27 cellular contexts compared by ENCODE assay signal in the genomic region with DNA sequence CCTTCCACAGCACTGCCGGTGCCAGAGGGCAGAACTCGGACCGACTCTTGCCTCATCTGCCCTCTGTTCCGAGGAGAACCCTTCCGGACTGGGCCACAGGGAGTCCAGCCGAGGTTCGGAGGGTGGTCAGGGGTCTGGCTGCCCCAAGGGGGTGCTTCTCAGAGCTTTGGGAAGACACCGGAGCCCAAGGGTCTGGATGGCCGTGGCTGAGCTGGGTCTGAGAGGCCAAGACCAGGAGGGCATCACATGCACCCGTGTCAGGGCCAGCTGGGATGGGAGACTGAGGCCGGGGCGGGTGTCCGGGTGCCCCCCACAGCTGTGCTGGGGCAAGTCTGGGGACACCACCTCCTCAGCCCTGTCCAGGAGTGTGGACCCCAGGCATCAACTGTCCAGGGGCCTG. TPM values are rescaled to one million over a fixed set of nuclear protein-coding genes. Genes with fewer than 3 reads are reported as not detected.
A peak's percentile ranks its signal among the peaks of the same experiment; 100 is the strongest.
DNase-seq lines count a peak whose midpoint lies in the region; ATAC-seq, FAIRE-seq and TF ChIP-seq lines count a peak whose summit lies in the region.
"Had no signal": no experiment of that assay in that cellular context is flagged by ENCODE, and none has a peak within 500 bp of the region (broad histone marks: within the 10 kb centered on the region; RNA-seq: fewer than 3 reads in every experiment).

No MANE protein-coding gene starts in this region.

- no peaks in the 10 kb centered on the region for H3K9me3 Mint-ChIP-seq in stimulated activated memory B cell treated with anti-CD40 and anti-IgM and Interleukin-4, amounts not matched to agents 10 μg/mL and 1 μg/mL and 100 μg/mL, for 72 hours
- H3K9me3 Mint-ChIP-seq: CD8-positive, alpha-beta memory T cell had no signal

- no peak overlapping the region for H3K4me3 ChIP-seq in right atrium auricular region
- H3K4me3 ChIP-seq in esophagus muscularis mucosa, result no peak overlapping the region
- H3K4me3 ChIP-seq in lower lobe of right lung, result no peak overlapping the region
- H3K4me3 ChIP-seq in stomach smooth muscle (ENCODE audit: low read length in 2 of 2), result no peak overlapping the region

- no peak overlapping the region for H3K9ac ChIP-seq in stomach smooth muscle (ENCODE audit: low read length in 2 of 2)

- peaks cover 7% of the 10 kb centered on the region for H3K4me1 Mint-ChIP-seq in stimulated activated memory B cell treated with anti-CD40 and anti-IgM and Interleukin-4, amounts not matched to agents 10 μg/mL and 1 μg/mL and 100 μg/mL, for 72 hours
- H3K4me1 Mint-ChIP-seq: CD8-positive, alpha-beta memory T cell had no signal

- intact Hi-C loops in Right ventricle myocardium superior (cut with DNase I), result no loop called here
- intact Hi-C loops in esophagus muscularis mucosa (cut with DNase I), result no loop called here
- intact Hi-C loops in lower lobe of right lung (cut with DNase I), result no loop called here

- no peak overlapping the region for H3K4me3 Mint-ChIP-seq in stimulated activated memory B cell treated with anti-CD40 and anti-IgM and Interleukin-4, amounts not matched to agents 10 μg/mL and 1 μg/mL and 100 μg/mL, for 72 hours
- H3K4me3 Mint-ChIP-seq: CD8-positive, alpha-beta memory T cell had no signal

- no peaks in the 10 kb centered on the region for H3K9me3 ChIP-seq in right atrium auricular region
- no peaks in the 10 kb centered on the region for H3K9me3 ChIP-seq in esophagus muscularis mucosa
- no peaks in the 10 kb centered on the region for H3K9me3 ChIP-seq in lower lobe of right lung
- H3K9me3 ChIP-seq in stomach smooth muscle (ENCODE audit: control insufficient read depth in 2 of 2, low read length in 2 of 2), result no peaks in the 10 kb centered on the region

- WGBS in esophagus muscularis mucosa, result 82% methylated on average over 13 of the region's 13 CpGs

- no peaks in the 10 kb centered on the region for H3K36me3 Mint-ChIP-seq in stimulated activated memory B cell treated with anti-CD40 and anti-IgM and Interleukin-4, amounts not matched to agents 10 μg/mL and 1 μg/mL and 100 μg/mL, for 72 hours
- H3K36me3 Mint-ChIP-seq: CD8-positive, alpha-beta memory T cell had no signal

- DNase-seq in Right ventricle myocardium superior (peak; percentile 25), right atrium auricular region (ENCODE audit: low spot score) (no peak), esophagus muscularis mucosa (ENCODE audit: extremely low spot score) (no peak), lower lobe of right lung (peak; percentile 38), D721Med (ENCODE audit: insufficient read length, low spot score) (no peak), GM13976 (ENCODE audit: low spot score) (no peak)
- DNase-seq: 8988T; CD8-positive, alpha-beta memory T cell; DMS53; EL; GF-D8; Karpas-422; MV-4-11; NCI-H1105 treated with DMSO at 0.1 percent for 48 hours; NCI-H2029 treated with DMSO at 0.1 percent for 48 hours; NCI-H226; NCI-H524; NCI-H82; OCI-M1; SHP77 treated with DMSO at 0.1 percent for 48 hours had no signal

- H3K27ac Mint-ChIP-seq in stimulated activated memory B cell treated with anti-CD40 and anti-IgM and Interleukin-4, amounts not matched to agents 10 μg/mL and 1 μg/mL and 100 μg/mL, for 72 hours, result no peak overlapping the region

- TF ChIP-seq CTCF in right atrium auricular region (IDR thresholded peaks at IDR 0.05) (no peak), esophagus muscularis mucosa (IDR thresholded peaks at IDR 0.05) (no peak), lower lobe of right lung (IDR thresholded peaks at IDR 0.05) (no peak), D721Med (IDR thresholded peaks at IDR 0.05; ENCODE audit: insufficient read depth, missing control alignments) (no peak), GM13976 (IDR thresholded peaks at IDR 0.05; ENCODE audit: borderline replicate concordance, control extremely low read depth, extremely low read depth, insufficient read depth, missing control alignments) (no peak)

- TF ChIP-seq EP300 in esophagus muscularis mucosa (IDR thresholded peaks at IDR 0.05), result no peak

- in situ Hi-C loops in GM13976 (cut with MboI; ENCODE audit: low sequenced_read_pairs, unreplicated experiment), result no loop called here

- FAIRE-seq in D721Med (lab: Jason Lieb, UNC), result no peak
- FAIRE-seq: GM19239, H1, HTR-8/SVneo had no signal

- H3K36me3 ChIP-seq in right atrium auricular region (no peaks in the 10 kb centered on the region), esophagus muscularis mucosa (no peaks in the 10 kb centered on the region), lower lobe of right lung (no peaks in the 10 kb centered on the region), stomach smooth muscle (ENCODE audit: control insufficient read depth in 2 of 2, insufficient read depth in 2 of 2, low read length in 2 of 2) (no peaks in the 10 kb centered on the region)

- H3K27ac ChIP-seq in right atrium auricular region (no peak overlapping the region), esophagus muscularis mucosa (replicated peaks in 1 of 4) (peak overlapping the region; percentile 83 to 95 (median 92)), lower lobe of right lung (no peak overlapping the region), stomach smooth muscle (ENCODE audit: low read length) (peak overlapping the region; percentile 84)
- H3K27ac ChIP-seq: C4-2B had no signal

- ATAC-seq in Right ventricle myocardium superior (ENCODE audit: poor library complexity) (no peak), lower lobe of right lung (no peak)
- ATAC-seq in stimulated activated memory B cell treated with anti-CD40 and anti-IgM and Interleukin-4, amounts not matched to agents 10 μg/mL and 1 μg/mL and 100 μg/mL, for 72 hours, result no peak
- ATAC-seq: HCT116 had no signal

- H3K27me3 Mint-ChIP-seq in stimulated activated memory B cell treated with anti-CD40 and anti-IgM and Interleukin-4, amounts not matched to agents 10 μg/mL and 1 μg/mL and 100 μg/mL, for 72 hours, result peaks cover 58% of the 10 kb centered on the region
- H3K27me3 Mint-ChIP-seq: CD8-positive, alpha-beta memory T cell had no signal

- TF ChIP-seq POLR2A in esophagus muscularis mucosa (IDR thresholded peaks at IDR 0.05; ENCODE audit: low read depth), result no peak

- H3K4me1 ChIP-seq in right atrium auricular region (peaks cover 0 to 37% of the 10 kb centered on the region in 2 donors), esophagus muscularis mucosa (peaks cover 47 to 100% (median 98%) of the 10 kb centered on the region in 4 donors), lower lobe of right lung (peaks cover 7% of the 10 kb centered on the region), stomach smooth muscle (ENCODE audit: control insufficient read depth, insufficient read depth, low read length) (peaks cover 95% of the 10 kb centered on the region)

- H3K27me3 ChIP-seq in right atrium auricular region (no peaks in the 10 kb centered on the region), esophagus muscularis mucosa (no peaks in the 10 kb centered on the region), lower lobe of right lung (ENCODE audit: low read depth) (no peaks in the 10 kb centered on the region), stomach smooth muscle (ENCODE audit: control insufficient read depth in 1 of 2, insufficient read depth in 2 of 2, low read length in 2 of 2) (no peaks in the 10 kb centered on the region)

RNA-seq across cellular contexts. Expression of a gene that starts 51.1 kb away (rescaled TPM):
- 77.4 TPM for total RNA-seq in Right ventricle myocardium superior
- 10 to 100 TPM; 15.9 to 18.8 TPM for total RNA-seq in right atrium auricular region
- total RNA-seq in esophagus muscularis mucosa, result 10 to 100 TPM; 20.8 to 59.3 (median 27.6) TPM
- total RNA-seq in lower lobe of right lung, result 15.7 TPM

Comparison
In these comparisons a context has a peak if more than half of its experiments do, and no peak if none do; other contexts are left out.
1. DNase-seq: peak in Right ventricle myocardium superior (single experiment) and lower lobe of right lung (single experiment); none in right atrium auricular region (single experiment), esophagus muscularis mucosa (single experiment), D721Med (single experiment) and GM13976 (single experiment).
2. H3K27ac ChIP-seq: peak in esophagus muscularis mucosa (4 of 4) and stomach smooth muscle (single experiment); none in right atrium auricular region (0 of 2) and lower lobe of right lung (single experiment).